ENCODE assay signal across 18 cellular contexts in the genomic region with DNA sequence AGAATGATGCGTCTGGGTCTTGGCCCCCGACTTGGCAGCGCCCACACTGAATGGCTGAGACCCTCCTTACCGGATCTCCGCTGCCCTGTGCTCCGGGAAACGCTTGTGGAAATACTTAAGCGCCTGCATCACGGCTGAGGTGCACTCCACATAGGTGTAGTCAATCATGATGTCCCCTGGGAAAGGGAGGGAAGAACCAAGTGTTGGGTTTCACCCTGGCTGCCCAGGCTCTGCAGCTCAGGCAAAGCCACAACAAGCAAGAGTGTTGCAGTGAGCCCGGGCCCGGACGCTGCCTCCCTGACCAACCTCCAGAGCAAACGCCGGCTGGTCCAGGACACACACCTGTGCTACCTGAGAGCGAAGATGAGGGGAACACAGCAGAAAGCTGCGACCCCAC.
"Had no signal": no experiment of that assay in that cellular context is flagged by ENCODE, and none has a peak within 500 bp of the region (broad histone marks: within the 10 kb centered on the region; RNA-seq: fewer than 3 reads in every experiment).

No MANE protein-coding gene starts in this region.

- H3K9me3 ChIP-seq: stomach, uterus had no signal

- H3K4me1 ChIP-seq: stomach, uterus had no signal

- DNase-seq: activated CD4-positive, alpha-beta T cell treated with anti-CD3 and anti-CD28 coated beads for 4 hours; activated CD8-positive, alpha-beta memory T cell treated with anti-CD3 and anti-CD28 coated beads, Interleukin-2, amount 50 U/mL, for 48 hours; activated CD8-positive, alpha-beta T cell treated with anti-CD3 and anti-CD28 coated beads for 36 hours; activated naive CD4-positive, alpha-beta T cell; activated naive CD8-positive, alpha-beta T cell treated with anti-CD3 and anti-CD28 coated beads, Interleukin-2, amount 50 U/mL, for 24 hours; cortex of kidney; effector CD8-positive, alpha-beta T cell; hypothalamus; stimulated activated CD4-positive, alpha-beta T cell treated with anti-CD3 and anti-CD28 coated beads, Interleukin-15, amount 100 ng/mL, for 24 hours; stimulated activated CD4-positive, alpha-beta T cell treated with anti-CD3 and anti-CD28 coated beads, Interleukin-4, amount 100 ng/mL, for 24 hours; stomach; T-helper 1 cell; uterus had no signal

- H3K27me3 Mint-ChIP-seq: activated CD8-positive, alpha-beta T cell treated with anti-CD3 and anti-CD28 coated beads for 36 hours; activated naive CD8-positive, alpha-beta T cell treated with anti-CD3 and anti-CD28 coated beads, Interleukin-2, amount 50 U/mL, for 24 hours; memory B cell had no signal

- H3K4me1 Mint-ChIP-seq: activated naive CD8-positive, alpha-beta T cell treated with anti-CD3 and anti-CD28 coated beads, Interleukin-2, amount 50 U/mL, for 24 hours; memory B cell; nephron had no signal

- H3K4me3 ChIP-seq: cardiac muscle cell, stomach, uterus had no signal

- H3K36me3 ChIP-seq: uterus had no signal

- H3K27me3 ChIP-seq: cardiac muscle cell, stomach, uterus had no signal

- H3K27ac ChIP-seq: cardiac muscle cell, epithelial cell of prostate, stomach, uterus, VCaP had no signal

- H3K4me3 Mint-ChIP-seq: activated CD8-positive, alpha-beta T cell treated with anti-CD3 and anti-CD28 coated beads for 36 hours; activated naive CD8-positive, alpha-beta T cell treated with anti-CD3 and anti-CD28 coated beads, Interleukin-2, amount 50 U/mL, for 24 hours; memory B cell; nephron had no signal

- H3K27ac Mint-ChIP-seq: activated CD8-positive, alpha-beta T cell treated with anti-CD3 and anti-CD28 coated beads for 36 hours; activated naive CD8-positive, alpha-beta T cell treated with anti-CD3 and anti-CD28 coated beads, Interleukin-2, amount 50 U/mL, for 24 hours; nephron had no signal

- H3K9me3 Mint-ChIP-seq: activated CD8-positive, alpha-beta T cell treated with anti-CD3 and anti-CD28 coated beads for 36 hours; activated naive CD8-positive, alpha-beta T cell treated with anti-CD3 and anti-CD28 coated beads, Interleukin-2, amount 50 U/mL, for 24 hours; memory B cell; nephron had no signal
